In genomic region chr14:55104051-55104954, GRCh38 we compare ENCODE assay signal across 8 cellular contexts. TPM values are rescaled to one million over a fixed set of nuclear protein-coding genes. Genes with fewer than 3 reads are reported as not detected.
DNase-seq lines count a peak whose midpoint lies in the region; ATAC-seq and TF ChIP-seq lines count a peak whose summit lies in the region.

No MANE protein-coding gene starts in this region.

- CTCF ChIA-PET in activated naive CD4-positive, alpha-beta T cell treated with anti-CD3 and anti-CD28 coated beads for 36 hours (lab: Charles Lee): interaction anchor here (1.5 kb wide), 2 partner anchors 55 to 334 kb away, joined by 3 to 4 read pairs; no protein-coding TSS in a partner anchor
- CTCF ChIA-PET in activated CD4-positive, alpha-beta memory T cell treated with anti-CD3 and anti-CD28 coated beads, Interleukin-2, amount 10 ng/mL, durations not matched to agents 7 days and 5 days (lab: Charles Lee): interaction anchor here (1.5 to 2.4 kb wide), 7 partner anchors 11 to 53 kb away, joined by 4 to 17 read pairs (median 9); partner anchors contain the start of gene MAPK1IP1L

- no peaks in the 10 kb centered on the region for H3K27me3 Mint-ChIP-seq in activated naive CD4-positive, alpha-beta T cell treated with anti-CD3 and anti-CD28 coated beads for 36 hours (ENCODE audit: low read depth)
- H3K27me3 Mint-ChIP-seq in activated CD4-positive, alpha-beta memory T cell treated with anti-CD3 and anti-CD28 coated beads, Interleukin-2, amount 10 ng/mL, durations not matched to agents 7 days and 5 days: no peaks in the 10 kb centered on the region

- no peaks in the 10 kb centered on the region for H3K9me3 ChIP-seq in liver (ENCODE audit: control insufficient read depth in 4 of 4, low read length in 3 of 4)
- no peaks in the 10 kb centered on the region for H3K9me3 ChIP-seq in transverse colon

- H3K9ac ChIP-seq in liver (ENCODE audit: low read depth in 1 of 2, low read length in 2 of 2): no peak overlapping the region

- no peak for ATAC-seq in HG02870 (IDR thresholded peaks at IDR 0.05; ENCODE audit: unreplicated experiment)

- H3K27ac ChIP-seq in liver (ENCODE audit: low read depth in 1 of 2, low read length in 2 of 2) (peak overlapping the region; percentile 17 to 34), transverse colon (peak overlapping the region; percentile 91 to 94 (median 93))

- H3K27me3 ChIP-seq in liver (ENCODE audit: control insufficient read depth in 4 of 4, insufficient read depth in 4 of 4, low read length in 3 of 4): no peaks in the 10 kb centered on the region
- no peaks in the 10 kb centered on the region for H3K27me3 ChIP-seq in transverse colon

- H3K4me3 Mint-ChIP-seq in activated naive CD4-positive, alpha-beta T cell treated with anti-CD3 and anti-CD28 coated beads for 36 hours: no peak overlapping the region
- peak overlapping the region; percentile 3 for H3K4me3 Mint-ChIP-seq in activated CD4-positive, alpha-beta memory T cell treated with anti-CD3 and anti-CD28 coated beads, Interleukin-2, amount 10 ng/mL, durations not matched to agents 7 days and 5 days

- no peaks in the 10 kb centered on the region for H3K9me3 Mint-ChIP-seq in activated naive CD4-positive, alpha-beta T cell treated with anti-CD3 and anti-CD28 coated beads for 36 hours
- H3K9me3 Mint-ChIP-seq in activated CD4-positive, alpha-beta memory T cell treated with anti-CD3 and anti-CD28 coated beads, Interleukin-2, amount 10 ng/mL, durations not matched to agents 7 days and 5 days: peaks cover 13% of the 10 kb centered on the region

- H3K4me1 ChIP-seq in liver (ENCODE audit: control insufficient read depth in 4 of 4, insufficient read depth in 4 of 4, low read length in 3 of 4) (peaks cover 2 to 12% (median 4%) of the 10 kb centered on the region in 4 donors), transverse colon (peaks cover 44 to 97% (median 63%) of the 10 kb centered on the region in 4 donors)

- H3K4me3 ChIP-seq in liver (ENCODE audit: low read depth in 1 of 3, low read length in 3 of 3) (no peak overlapping the region), transverse colon (no peak overlapping the region)

- peaks cover 32% of the 10 kb centered on the region for H3K4me1 Mint-ChIP-seq in activated naive CD4-positive, alpha-beta T cell treated with anti-CD3 and anti-CD28 coated beads for 36 hours (ENCODE audit: low read depth)
- H3K4me1 Mint-ChIP-seq in activated CD4-positive, alpha-beta memory T cell treated with anti-CD3 and anti-CD28 coated beads, Interleukin-2, amount 10 ng/mL, durations not matched to agents 7 days and 5 days: peaks cover 69% of the 10 kb centered on the region

- in situ Hi-C loops in transverse colon (cut with MboI; ENCODE audit: low pct_ligation_motif_present in 1 of 4, low pct_unique_long_range_greater_than_20kb in 1 of 4, low sequenced_read_pairs in 3 of 4): no loop called here

- TF ChIP-seq CTCF in liver (IDR thresholded peaks at IDR 0.05; ENCODE audit: low read depth, low read length, missing input control) (no peak), transverse colon (IDR thresholded peaks at IDR 0.05) (no peak)

- 94% methylated on average over 6 of the region's 6 CpGs for WGBS in liver
- WGBS in transverse colon (ENCODE audit: low coverage in 1 of 2), 2 donors: 95 to 96% methylated on average over 3 to 6 of the region's 6 CpGs

- no peak for DNase-seq in activated naive CD4-positive, alpha-beta T cell treated with anti-CD3 and anti-CD28 coated beads for 36 hours
- DNase-seq in activated naive CD4-positive, alpha-beta T cell treated with anti-CD3 and anti-CD28 coated beads, Interleukin-2, amount 50 U/mL, for 16 hours: no peak
- no peak for DNase-seq in activated CD4-positive, alpha-beta memory T cell treated with anti-CD3 and anti-CD28 coated beads, Interleukin-2, amount 10 ng/mL, durations not matched to agents 7 days and 5 days
- no peak for DNase-seq in transverse colon
- no peak for DNase-seq in head of caudate nucleus
- no peak for DNase-seq in C1 segment of cervical spinal cord (lab: John Stamatoyannopoulos, UW)

- intact Hi-C loops in activated naive CD4-positive, alpha-beta T cell treated with anti-CD3 and anti-CD28 coated beads for 36 hours (cut with micrococcal nuclease): no loop called here
- intact Hi-C loops in transverse colon (cut with DNase I; ENCODE audit: low total_unique reads) (no loop called here), head of caudate nucleus (cut with DNase I) (no loop called here)

- POLR2A ChIA-PET in activated CD4-positive, alpha-beta memory T cell treated with anti-CD3 and anti-CD28 coated beads, Interleukin-2, amount 10 ng/mL, durations not matched to agents 7 days and 5 days (lab: Charles Lee): interaction anchor here (0.7 to 9.5 kb wide), 15 partner anchors 12 to 230 kb away, joined by 3 to 177 read pairs (median 7); partner anchors contain the start of genes DLGAP5, LGALS3, MAPK1IP1L and SOCS4

- no peak for TF ChIP-seq EP300 in transverse colon (IDR thresholded peaks at IDR 0.05; ENCODE audit: low read depth)

- H3K27ac Mint-ChIP-seq in activated naive CD4-positive, alpha-beta T cell treated with anti-CD3 and anti-CD28 coated beads for 36 hours: peak overlapping the region; percentile 32
- peak overlapping the region; percentile 99 for H3K27ac Mint-ChIP-seq in activated CD4-positive, alpha-beta memory T cell treated with anti-CD3 and anti-CD28 coated beads, Interleukin-2, amount 10 ng/mL, durations not matched to agents 7 days and 5 days

- H3K36me3 Mint-ChIP-seq in activated naive CD4-positive, alpha-beta T cell treated with anti-CD3 and anti-CD28 coated beads for 36 hours (ENCODE audit: low read depth): no peaks in the 10 kb centered on the region
- H3K36me3 Mint-ChIP-seq in activated CD4-positive, alpha-beta memory T cell treated with anti-CD3 and anti-CD28 coated beads, Interleukin-2, amount 10 ng/mL, durations not matched to agents 7 days and 5 days (ENCODE audit: low read depth): peaks cover 23% of the 10 kb centered on the region

- no peak for TF ChIP-seq POLR2A in transverse colon (IDR thresholded peaks at IDR 0.05)

- H3K36me3 ChIP-seq in liver (ENCODE audit: control insufficient read depth in 4 of 4, insufficient read depth in 3 of 4, low read depth in 1 of 4, low read length in 3 of 4): no peaks in the 10 kb centered on the region
- no peaks in the 10 kb centered on the region for H3K36me3 ChIP-seq in transverse colon

- TF ChIP-seq RAD21 in liver (IDR thresholded peaks at IDR 0.05): no peak

TF ChIP-seq in liver, 16 proteins besides CTCF, POLR2A, EP300 and RAD21 (continues in another document):
- TF ChIP-seq FOXA1 (IDR thresholded peaks at IDR 0.05) (no peak), ZBTB33 (IDR thresholded peaks at IDR 0.05) (no peak), HNF4A (conservative IDR thresholded peaks at IDR 0.05) (no peak), MAX (IDR thresholded peaks at IDR 0.05) (no peak), EGR1 (IDR thresholded peaks at IDR 0.05; ENCODE audit: low read depth in 2 of 2) (no peak), GABPA (IDR thresholded peaks at IDR 0.05 in 1 of 2, conservative IDR thresholded peaks at IDR 0.05 in 1 of 2) (no peak)

RNA-seq across cellular contexts. Expression of gene LGALS3, which starts 24.7 kb away (rescaled TPM):
- total RNA-seq in activated naive CD4-positive, alpha-beta T cell treated with anti-CD3 and anti-CD28 coated beads for 36 hours: 1 to 10 TPM; 1.1 to 1.3 TPM
- total RNA-seq in activated CD4-positive, alpha-beta memory T cell treated with anti-CD3 and anti-CD28 coated beads, Interleukin-2, amount 10 ng/mL, durations not matched to agents 7 days and 5 days: 10 to 100 TPM; 70.5 to 71.3 TPM
- total RNA-seq in liver (10 to 100 TPM in 1 of 2 donors, 1 to 10 TPM in 1; 6.9 to 20.8 TPM), transverse colon (1,000 to 10,000 TPM in 3 of 4 donors, 100 to 1,000 TPM in 1; 388 to 2,805 (median 1,702) TPM)
- 10 to 100 TPM in 1 of 2 donors, 1 to 10 TPM in 1; 9.0 to 12.5 TPM for polyA plus RNA-seq in liver

RNA-seq across cellular contexts. Expression of gene MAPK1IP1L, which starts 52.9 kb away (rescaled TPM):
- 10 to 100 TPM; 78.2 to 83.4 TPM for total RNA-seq in activated naive CD4-positive, alpha-beta T cell treated with anti-CD3 and anti-CD28 coated beads for 36 hours
- 100 to 1,000 TPM; 100 to 104 TPM for total RNA-seq in activated CD4-positive, alpha-beta memory T cell treated with anti-CD3 and anti-CD28 coated beads, Interleukin-2, amount 10 ng/mL, durations not matched to agents 7 days and 5 days
- total RNA-seq in liver (10 to 100 TPM; 11.8 to 15.5 TPM), transverse colon (10 to 100 TPM; 50.2 to 96.9 (median 57.6) TPM)
- polyA plus RNA-seq in liver: 10 to 100 TPM; 19.8 to 25.2 TPM

Comparison
In these comparisons a context has a peak if more than half of its experiments do, and no peak if none do; other contexts are left out.
1. RNA of gene LGALS3, which starts 24.7 kb away (total RNA-seq): 388 to 2,805 TPM in transverse colon; 70.5 to 71.3 TPM in activated CD4-positive, alpha-beta memory T cell treated with anti-CD3 and anti-CD28 coated beads, Interleukin-2, amount 10 ng/mL, durations not matched to agents 7 days and 5 days, 6.9 to 20.8 TPM in liver and 1.1 to 1.3 TPM in activated naive CD4-positive, alpha-beta T cell treated with anti-CD3 and anti-CD28 coated beads for 36 hours; every median in the first group is over 4 times any median in the second.